ENCODE assay signal across 28 cellular contexts in genomic region chr2:149063177-149063576, GRCh38. TPM values are rescaled to one million over a fixed set of nuclear protein-coding genes. Genes with fewer than 3 reads are reported as not detected.
"Had no signal": no experiment of that assay in that cellular context is flagged by ENCODE, and none has a peak within 500 bp of the region (broad histone marks: within the 10 kb centered on the region; RNA-seq: fewer than 3 reads in every experiment).

No MANE protein-coding gene starts in this region.

- H3K27me3 Mint-ChIP-seq: stimulated activated naive B cell treated with anti-CD40 and anti-IgM and Interleukin-4, amounts not matched to agents 10 μg/mL and 1 μg/mL and 100 μg/mL, for 72 hours had no signal

- H3K4me3 Mint-ChIP-seq: activated naive CD8-positive, alpha-beta T cell; activated T-cell treated with anti-CD3 and anti-CD28 coated beads, Interleukin-2, amount 50 U/mL, for 24 hours; effector memory CD8-positive, alpha-beta T cell; naive thymus-derived CD8-positive, alpha-beta T cell; stimulated activated naive B cell treated with anti-CD40 and anti-IgM and Interleukin-4, amounts not matched to agents 10 μg/mL and 1 μg/mL and 100 μg/mL, for 72 hours; WTC11 had no signal

- DNase-seq: activated CD4-positive, alpha-beta T cell treated with anti-CD3 and anti-CD28 coated beads, Interleukin-2, amount 50 U/mL, for 4 hours; activated CD8-positive, alpha-beta memory T cell treated with anti-CD3 and anti-CD28 coated beads for 24 hours; activated CD8-positive, alpha-beta memory T cell treated with anti-CD3 and anti-CD28 coated beads, Interleukin-2, amount 50 U/mL, for 4 hours; activated naive CD4-positive, alpha-beta T cell; activated T-cell treated with anti-CD3 and anti-CD28 coated beads, Interleukin-2, amount 50 U/mL, for 24 hours; adrenal gland; brain microvascular endothelial cell; central memory CD4-positive, alpha-beta T cell; dorsolateral prefrontal cortex; effector memory CD8-positive, alpha-beta T cell; heart right ventricle; kidney; lower lobe of right lung; naive thymus-derived CD8-positive, alpha-beta T cell; retina; stimulated activated CD4-positive, alpha-beta T cell treated with anti-CD3 and anti-CD28 coated beads, Interleukin-2, amount 100 ng/mL, for 48 hours; stimulated activated CD8-positive, alpha-beta memory T cell treated with anti-CD3 and anti-CD28 coated beads, Interleukin-4, amount 100 ng/mL, for 48 hours; stimulated activated naive B cell treated with anti-CD40 and anti-IgM and Interleukin-4, amounts not matched to agents 10 μg/mL and 1 μg/mL and 100 μg/mL, for 72 hours; testis; trophoblast cell had no signal

- H3K4me1 Mint-ChIP-seq: naive thymus-derived CD8-positive, alpha-beta T cell; stimulated activated naive B cell treated with anti-CD40 and anti-IgM and Interleukin-4, amounts not matched to agents 10 μg/mL and 1 μg/mL and 100 μg/mL, for 72 hours had no signal

- H3K9me3 Mint-ChIP-seq: activated T-cell treated with anti-CD3 and anti-CD28 coated beads, Interleukin-2, amount 50 U/mL, for 24 hours; activated T-helper 2 cell treated with anti-CD3 and anti-CD28 coated beads, Interferon-gamma antibody, Interleukin-2, Interleukin-4, amounts not matched to agents 10 μg/mL and 5 μg/mL and 100 μg/mL, durations not matched to agents 14 hours and 24 hours and 36 hours; effector memory CD8-positive, alpha-beta T cell had no signal

- H3K4me3 ChIP-seq: adrenal gland, ascending aorta, dorsolateral prefrontal cortex, heart right ventricle, lower lobe of right lung, testis, vagina had no signal

- H3K27ac Mint-ChIP-seq: activated naive CD8-positive, alpha-beta T cell; activated T-cell treated with anti-CD3 and anti-CD28 coated beads, Interleukin-2, amount 50 U/mL, for 24 hours; activated T-helper 2 cell treated with anti-CD3 and anti-CD28 coated beads, Interferon-gamma antibody, Interleukin-2, Interleukin-4, amounts not matched to agents 10 μg/mL and 5 μg/mL and 100 μg/mL, durations not matched to agents 14 hours and 24 hours and 36 hours; effector memory CD8-positive, alpha-beta T cell; stimulated activated naive B cell treated with anti-CD40 and anti-IgM and Interleukin-4, amounts not matched to agents 10 μg/mL and 1 μg/mL and 100 μg/mL, for 72 hours; WTC11 had no signal

- H3K4me1 ChIP-seq: adrenal gland, ascending aorta, lower lobe of right lung, testis had no signal

- H3K36me3 Mint-ChIP-seq: activated naive CD8-positive, alpha-beta T cell; naive thymus-derived CD8-positive, alpha-beta T cell; stimulated activated naive B cell treated with anti-CD40 and anti-IgM and Interleukin-4, amounts not matched to agents 10 μg/mL and 1 μg/mL and 100 μg/mL, for 72 hours; WTC11 had no signal

- H3K27me3 ChIP-seq: adrenal gland, ascending aorta, brain microvascular endothelial cell, heart right ventricle, testis, vagina had no signal

- H3K9me3 ChIP-seq: adrenal gland, ascending aorta, heart right ventricle, lower lobe of right lung, testis, vagina had no signal

- H3K27ac ChIP-seq: adrenal gland, ascending aorta, brain microvascular endothelial cell, dorsolateral prefrontal cortex, heart right ventricle, lower lobe of right lung, testis, vagina had no signal

- H3K36me3 ChIP-seq: adrenal gland, ascending aorta, brain microvascular endothelial cell, heart right ventricle, lower lobe of right lung, vagina had no signal

RNA-seq across cellular contexts. Expression of gene LYPD6B, which starts 24.7 kb away (rescaled TPM):
- total RNA-seq: activated T-helper 2 cell treated with anti-CD3 and anti-CD28 coated beads, Interferon-gamma antibody, Interleukin-2, Interleukin-4, amounts not matched to agents 10 μg/mL and 5 μg/mL and 100 μg/mL, durations not matched to agents 14 hours and 24 hours and 36 hours; ascending aorta; left lobe of liver; mesenteric fat pad; naive thymus-derived CD8-positive, alpha-beta T cell; posterior vena cava had no signal
- polyA plus RNA-seq: heart right ventricle; naive thymus-derived CD8-positive, alpha-beta T cell had no signal
